Comparison of ENCODE assay signal across 17 cellular contexts in genomic region chr1:10744654-10745238, GRCh38.
"Had no signal": no experiment of that assay in that cellular context is flagged by ENCODE, and none has a peak within 500 bp of the region (broad histone marks: within the 10 kb centered on the region; RNA-seq: fewer than 3 reads in every experiment).

No MANE protein-coding gene starts in this region.

- H3K4me3 Mint-ChIP-seq: activated CD4-positive, alpha-beta T cell treated with anti-CD3 and anti-CD28 coated beads, Interleukin-2, amount 10 ng/mL, durations not matched to agents 7 days and 5 days; activated T-helper 17 cell treated with anti-CD3 and anti-CD28 coated beads, Interleukin-2, amount 50 U/mL, for 72 hours; stimulated activated naive CD8-positive, alpha-beta T cell treated with anti-CD3 and anti-CD28 coated beads, Interleukin-15, Interleukin-2, amounts not matched to agents 100 ng/mL and 50 ng/mL, for 24 hours; T-helper 1 cell treated with Interleukin-12 subunit alpha and Interleukin-12 subunit beta and Interleukin-4 antibody, amounts not matched to agents 30 μg/mL and 1 μg/mL, for 36 hours had no signal

- H3K27me3 ChIP-seq: esophagus squamous epithelium, testis had no signal

- H3K4me3 ChIP-seq: esophagus squamous epithelium, testis had no signal

- H3K27ac Mint-ChIP-seq: activated CD4-positive, alpha-beta T cell treated with anti-CD3 and anti-CD28 coated beads, Interleukin-2, amount 10 ng/mL, durations not matched to agents 7 days and 5 days; activated T-helper 17 cell treated with anti-CD3 and anti-CD28 coated beads, Interleukin-2, amount 50 U/mL, for 72 hours; stimulated activated naive CD8-positive, alpha-beta T cell treated with anti-CD3 and anti-CD28 coated beads, Interleukin-15, Interleukin-2, amounts not matched to agents 100 ng/mL and 50 ng/mL, for 24 hours; T-helper 1 cell treated with Interleukin-12 subunit alpha and Interleukin-12 subunit beta and Interleukin-4 antibody, amounts not matched to agents 30 μg/mL and 1 μg/mL, for 36 hours had no signal

- DNase-seq: activated CD4-positive, alpha-beta T cell treated with anti-CD3 and anti-CD28 coated beads, Interleukin-2, amount 10 ng/mL, durations not matched to agents 7 days and 5 days; activated CD4-positive, CD25-positive, alpha-beta regulatory T cell; activated naive CD4-positive, alpha-beta T cell treated with anti-CD3 and anti-CD28 coated beads, Interleukin-2, amount 50 U/mL, for 16 hours; activated T-cell treated with anti-CD3 and anti-CD28 coated beads for 4 hours; esophagus squamous epithelium; foreskin fibroblast; head of caudate nucleus; midbrain; posterior cingulate gyrus; stimulated activated CD4-positive, alpha-beta T cell treated with anti-CD3 and anti-CD28 coated beads, Interleukin-2, amount 100 ng/mL, for 48 hours; stimulated activated CD8-positive, alpha-beta memory T cell treated with anti-CD3 and anti-CD28 coated beads, Interleukin-4, amount 100 ng/mL, for 48 hours; testis had no signal

- ATAC-seq: activated T-helper 17 cell treated with anti-CD3 and anti-CD28 coated beads, Interleukin-2, amount 50 U/mL, for 72 hours; sciatic nerve; SK-N-SH treated with all-trans-retinoic acid at 6 μM for 48 hours had no signal

- H3K9me3 ChIP-seq: esophagus squamous epithelium, testis had no signal

- H3K27ac ChIP-seq: testis had no signal

- H3K4me1 Mint-ChIP-seq: activated CD4-positive, alpha-beta T cell treated with anti-CD3 and anti-CD28 coated beads, Interleukin-2, amount 10 ng/mL, durations not matched to agents 7 days and 5 days had no signal

- H3K27me3 Mint-ChIP-seq: activated CD4-positive, alpha-beta T cell treated with anti-CD3 and anti-CD28 coated beads, Interleukin-2, amount 10 ng/mL, durations not matched to agents 7 days and 5 days had no signal

- H3K9me3 Mint-ChIP-seq: activated CD4-positive, alpha-beta T cell treated with anti-CD3 and anti-CD28 coated beads, Interleukin-2, amount 10 ng/mL, durations not matched to agents 7 days and 5 days; activated T-helper 17 cell treated with anti-CD3 and anti-CD28 coated beads, Interleukin-2, amount 50 U/mL, for 72 hours; stimulated activated naive CD8-positive, alpha-beta T cell treated with anti-CD3 and anti-CD28 coated beads, Interleukin-15, Interleukin-2, amounts not matched to agents 100 ng/mL and 50 ng/mL, for 24 hours; T-helper 1 cell treated with Interleukin-12 subunit alpha and Interleukin-12 subunit beta and Interleukin-4 antibody, amounts not matched to agents 30 μg/mL and 1 μg/mL, for 36 hours had no signal
